23 cellular contexts compared by ENCODE assay signal in genomic region chr14:74720526-74720925, GRCh38. TPM values are rescaled to one million over a fixed set of nuclear protein-coding genes. Genes with fewer than 3 reads are reported as not detected.
DNase-seq lines count a peak whose midpoint lies in the region; FAIRE-seq and TF ChIP-seq lines count a peak whose summit lies in the region.
"Had no signal": no experiment of that assay in that cellular context is flagged by ENCODE, and none has a peak within 500 bp of the region (broad histone marks: within the 10 kb centered on the region; RNA-seq: fewer than 3 reads in every experiment).

No MANE protein-coding gene starts in this region.

- H3K9me3 Mint-ChIP-seq in astrocyte (ENCODE audit: unreplicated experiment) (no peaks in the 10 kb centered on the region), CD14-positive monocyte (peaks cover 0 to 3% (median 0%) of the 10 kb centered on the region in 7 donors)
- H3K9me3 Mint-ChIP-seq: CD8-positive, alpha-beta memory T cell; GM23338 had no signal

- no peaks in the 10 kb centered on the region for H3K79me2 ChIP-seq in astrocyte (ENCODE audit: insufficient read depth, low read length)

- intact Hi-C loops in CD14-positive monocyte (cut with micrococcal nuclease): no loop called here

- no peak overlapping the region for H3K4me2 ChIP-seq in astrocyte (ENCODE audit: low read length)
- H3K4me2 ChIP-seq: BLaER1, GM23338 had no signal

- no peak for FAIRE-seq in astrocyte (lab: Jason Lieb, UNC)
- FAIRE-seq: D721Med, GM12891, GM18507 had no signal

- H4K20me1 ChIP-seq in astrocyte (ENCODE audit: insufficient read depth, low read length): no peaks in the 10 kb centered on the region
- H4K20me1 ChIP-seq: BLaER1 had no signal

- no peaks in the 10 kb centered on the region for H3K9me3 ChIP-seq in astrocyte (ENCODE audit: insufficient read depth, low read depth, low read length)

- no peak overlapping the region for H3K9ac ChIP-seq in astrocyte (ENCODE audit: low read length)
- H3K9ac ChIP-seq: BLaER1 had no signal

- DNase-seq in HCEC 1CT: peak; percentile 25
- DNase-seq in astrocyte (ENCODE audit: low read depth): peak; percentile 65
- peak; percentile 29 for DNase-seq in fibroblast of peridontal ligament (ENCODE audit: extremely low read depth)
- DNase-seq in SK-N-DZ (ENCODE audit: low spot score): no peak
- no peak for DNase-seq in superior temporal gyrus (ENCODE audit: extremely low spot score)
- no peak for DNase-seq in midbrain (lab: John Stamatoyannopoulos, UW)
- DNase-seq in CD14-positive monocyte (ENCODE audit: low spot score): no peak
- DNase-seq: CD8-positive, alpha-beta memory T cell; DMS79 treated with DMSO at 0.1 percent for 48 hours; GF-D8; KBM-7; NCI-H1048; NCI-H146; NCI-H2081; NCI-H510A; NCI-H774; RPMI8226; SIG-M5 had no signal

- H3K4me3 Mint-ChIP-seq in astrocyte (ENCODE audit: unreplicated experiment): peak overlapping the region; percentile 50
- H3K4me3 Mint-ChIP-seq in CD14-positive monocyte: no peak overlapping the region
- H3K4me3 Mint-ChIP-seq: CD8-positive, alpha-beta memory T cell; GM23338 had no signal

- H3K27ac ChIP-seq in astrocyte (ENCODE audit: low read depth, low read length): no peak overlapping the region
- H3K27ac ChIP-seq: BLaER1 had no signal

- H3K27ac Mint-ChIP-seq in astrocyte (ENCODE audit: unreplicated experiment): peak overlapping the region; percentile 53
- no peak overlapping the region for H3K27ac Mint-ChIP-seq in CD14-positive monocyte
- H3K27ac Mint-ChIP-seq: GM23338 had no signal

- H3K4me1 Mint-ChIP-seq in astrocyte (ENCODE audit: low read depth, unreplicated experiment): peaks cover 2% of the 10 kb centered on the region
- H3K4me1 Mint-ChIP-seq in CD14-positive monocyte: peaks cover 6% of the 10 kb centered on the region
- H3K4me1 Mint-ChIP-seq: GM23338 had no signal

- no peak overlapping the region for H2AFZ ChIP-seq in astrocyte (ENCODE audit: low read depth, low read length)
- H2AFZ ChIP-seq: GM23338 had no signal

- H3K36me3 ChIP-seq in astrocyte (ENCODE audit: insufficient read depth, low read length): peaks cover 9% of the 10 kb centered on the region

- peaks cover 10% of the 10 kb centered on the region for H3K36me3 Mint-ChIP-seq in astrocyte (ENCODE audit: low read depth, unreplicated experiment)
- peaks cover 49 to 86% of the 10 kb centered on the region in 2 donors for H3K36me3 Mint-ChIP-seq in CD14-positive monocyte

- H3K27me3 Mint-ChIP-seq in astrocyte (ENCODE audit: low read depth, unreplicated experiment) (no peaks in the 10 kb centered on the region), CD14-positive monocyte (ENCODE audit: low read depth in 3 of 3) (peaks cover 0 to 1% (median 0%) of the 10 kb centered on the region in 3 donors)
- H3K27me3 Mint-ChIP-seq: CD8-positive, alpha-beta memory T cell had no signal

- no peaks in the 10 kb centered on the region for H3K27me3 ChIP-seq in astrocyte (ENCODE audit: insufficient read depth, low read length)
- H3K27me3 ChIP-seq: BLaER1 had no signal

- H3K4me3 ChIP-seq in astrocyte (ENCODE audit: insufficient read depth, low read depth, low read length): no peak overlapping the region
- H3K4me3 ChIP-seq: BLaER1, GM23338 had no signal

- no peak for TF ChIP-seq CTCF in astrocyte (IDR thresholded peaks at IDR 0.05; ENCODE audit: insufficient read depth, low read depth, low read length)
- no peak for TF ChIP-seq CTCF in CD14-positive monocyte (IDR thresholded peaks at IDR 0.05)

- H3K4me1 ChIP-seq in astrocyte (ENCODE audit: insufficient read depth, low read length): no peaks in the 10 kb centered on the region
- H3K4me1 ChIP-seq: BLaER1 had no signal

RNA-seq across cellular contexts. Expression of gene FCF1, which starts 7.6 kb away (rescaled TPM):
- 60.5 and 64.1 TPM in 2 replicates for total RNA-seq in astrocyte
- 16.9 and 25.0 TPM in 2 replicates for polyA plus RNA-seq in SK-N-DZ (2014; cell fraction: cytosol; rRNA removed)
- 10.8 and 12.6 TPM in 2 replicates for polyA plus RNA-seq in SK-N-DZ (2014; cell fraction: nucleus; rRNA removed)
- polyA plus RNA-seq in CD14-positive monocyte: 10 to 100 TPM; 14.8 to 22.6 TPM

RNA-seq across cellular contexts. Expression of gene AREL1, which starts 7.6 kb away (rescaled TPM):
- 54.6 and 59.0 TPM in 2 replicates for total RNA-seq in astrocyte
- polyA plus RNA-seq in SK-N-DZ (2014; cell fraction: cytosol; rRNA removed): 17.3 and 19.6 TPM in 2 replicates
- 20.8 and 26.7 TPM in 2 replicates for polyA plus RNA-seq in SK-N-DZ (2014; cell fraction: nucleus; rRNA removed)
- 10 to 100 TPM; 12.5 to 20.0 TPM for polyA plus RNA-seq in CD14-positive monocyte

RNA-seq across cellular contexts. Expression of gene YLPM1, which starts 42.6 kb away (rescaled TPM):
- 49.5 and 49.7 TPM in 2 replicates for total RNA-seq in astrocyte
- 25.6 and 27.1 TPM in 2 replicates for polyA plus RNA-seq in SK-N-DZ (2014; cell fraction: cytosol; rRNA removed)
- 34.3 and 34.7 TPM in 2 replicates for polyA plus RNA-seq in SK-N-DZ (2014; cell fraction: nucleus; rRNA removed)
- 1 to 10 TPM; 2.9 to 6.2 TPM for polyA plus RNA-seq in CD14-positive monocyte

Comparison
In these comparisons a context has a peak if more than half of its experiments do, and no peak if none do; other contexts are left out.
1. DNase-seq: peak in HCEC 1CT (single experiment), astrocyte (single experiment) and fibroblast of peridontal ligament (single experiment); none in SK-N-DZ (single experiment), superior temporal gyrus (single experiment), midbrain (single experiment) and CD14-positive monocyte (single experiment).